20 cellular contexts compared by ENCODE assay signal in genomic region chr1:89460348-89460747, GRCh38.
"Had no signal": no experiment of that assay in that cellular context is flagged by ENCODE, and none has a peak within 500 bp of the region (broad histone marks: within the 10 kb centered on the region; RNA-seq: fewer than 3 reads in every experiment).

No MANE protein-coding gene starts in this region.

- DNase-seq: activated CD4-positive, alpha-beta T cell treated with anti-CD3 and anti-CD28 coated beads, Interleukin-2, amount 50 U/mL, for 4 hours; activated CD4-positive, CD25-positive, alpha-beta regulatory T cell treated with anti-CD3 and anti-CD28 coated beads, Interleukin-2, amount 50 U/mL, for 72 hours; activated gamma-delta T cell treated with Interleukin-2 at 50 U/mL for 16 hours; activated T-cell treated with anti-CD3 and anti-CD28 coated beads for 4 hours; adrenal gland; cerebellar nuclear complex; cortex of kidney; hypothalamus; islet precursor cell; lower lobe of right lung; stimulated activated CD4-positive, alpha-beta T cell treated with anti-CD3 and anti-CD28 coated beads, Interleukin-2, amount 100 ng/mL, for 24 hours; T-cell; T-helper 9 cell; upper lobe of left lung had no signal

- ATAC-seq: activated naive CD4-positive, alpha-beta T cell treated with anti-CD3 and anti-CD28 coated beads, Interleukin-2, amount 50 U/mL, for 72 hours; lower lobe of right lung; natural killer cell treated with Interleukin-12 subunit alpha and Interleukin-12 subunit beta and Interleukin-15 and Interleukin-18, amount 100 ng/mL, for 72 hours; T-cell had no signal

- H3K4me1 ChIP-seq: adrenal gland, lower lobe of right lung, parathyroid adenoma, suprapubic skin, upper lobe of left lung had no signal

- H3K27ac ChIP-seq: adrenal gland, lower lobe of right lung, neutrophil, parathyroid adenoma, suprapubic skin, upper lobe of left lung, VCaP had no signal

- H3K9me3 ChIP-seq: adrenal gland, lower lobe of right lung, neutrophil, suprapubic skin, upper lobe of left lung had no signal

- H3K27me3 ChIP-seq: adrenal gland, suprapubic skin, upper lobe of left lung had no signal

- H3K36me3 ChIP-seq: adrenal gland, lower lobe of right lung, neutrophil, suprapubic skin, upper lobe of left lung had no signal

- H3K4me3 ChIP-seq: adrenal gland, lower lobe of right lung, suprapubic skin, upper lobe of left lung had no signal
